ENCODE assay signal across 1 cellular context in genomic region chr22:41367039-41367679, GRCh38.
TF ChIP-seq lines count a peak whose summit lies in the region.

No MANE protein-coding gene starts in this region.

TF ChIP-seq in HepG2, 621 proteins besides CTCF, POLR2A, EP300 and RAD21 (continued from another document and continues in another):
- no peak for TF ChIP-seq CREB3 (CRISPR knock-in tag; IDR thresholded peaks at IDR 0.05)
- TF ChIP-seq THAP8 (CRISPR knock-in tag; IDR thresholded peaks at IDR 0.05; ENCODE audit: borderline replicate concordance) = no peak
- TF ChIP-seq ZNF3 (CRISPR knock-in tag; IDR thresholded peaks at IDR 0.05) = no peak
- TF ChIP-seq RFX1 (IDR thresholded peaks at IDR 0.05) = no peak
- no peak for TF ChIP-seq THAP7 (CRISPR knock-in tag; IDR thresholded peaks at IDR 0.05)
- peak; percentile 72; the same call in 1 of the 2 replicates for TF ChIP-seq HDAC1 (CRISPR knock-in tag; IDR thresholded peaks at IDR 0.05)
- peak; percentile 36; the same call in 1 of the 2 replicates for TF ChIP-seq HOXA5 (CRISPR knock-in tag; IDR thresholded peaks at IDR 0.05)
- peak; percentile 79; the same call in 1 of the 2 replicates for TF ChIP-seq ZNF430 (CRISPR knock-in tag; IDR thresholded peaks at IDR 0.05)
- no peak for TF ChIP-seq TEAD2 (CRISPR knock-in tag; IDR thresholded peaks at IDR 0.05)
- no peak for TF ChIP-seq ZNF337 (CRISPR knock-in tag; IDR thresholded peaks at IDR 0.05; ENCODE audit: borderline replicate concordance, low read depth)
- no peak; the same call in 1 of the 2 replicates for TF ChIP-seq NKX3-1 (CRISPR knock-in tag; IDR thresholded peaks at IDR 0.05)
- no peak for TF ChIP-seq POLR2AphosphoS5 (IDR thresholded peaks at IDR 0.05; ENCODE audit: low read depth, low read length)
- TF ChIP-seq HNRNPH1 (optimal IDR thresholded peaks at IDR 0.05; ENCODE audit: low read depth, low read length) = no peak
- no peak for TF ChIP-seq ELF1 (CRISPR knock-in tag; IDR thresholded peaks at IDR 0.05)
- no peak for TF ChIP-seq ARID2 (CRISPR knock-in tag; IDR thresholded peaks at IDR 0.05; ENCODE audit: borderline replicate concordance)
- 0 out of 2 replicates have a peak, but pooled peaks have one; percentile 19 for TF ChIP-seq BCL6 (CRISPR knock-in tag; IDR thresholded peaks at IDR 0.05)
- TF ChIP-seq IRF9 (CRISPR knock-in tag; IDR thresholded peaks at IDR 0.05; ENCODE audit: borderline replicate concordance) = 0 out of 2 replicates have a peak, but pooled peaks have one; percentile 20
- no peak for TF ChIP-seq RBAK (CRISPR knock-in tag; IDR thresholded peaks at IDR 0.05)
- TF ChIP-seq ZNF382 (CRISPR knock-in tag; IDR thresholded peaks at IDR 0.05; ENCODE audit: borderline replicate concordance) = no peak
- no peak for TF ChIP-seq FLYWCH1 (CRISPR knock-in tag; IDR thresholded peaks at IDR 0.05)
- TF ChIP-seq FOXM1 (CRISPR knock-in tag; IDR thresholded peaks at IDR 0.05) = no peak
- TF ChIP-seq SP4 (CRISPR knock-in tag; IDR thresholded peaks at IDR 0.05) = peak; percentile 46; the same call in 1 of the 2 replicates
- peak; percentile 57 for TF ChIP-seq TAF15 (IDR thresholded peaks at IDR 0.05; ENCODE audit: low read depth, low read length, poor library complexity, severe bottlenecking)
- TF ChIP-seq ZNF747 (CRISPR knock-in tag; IDR thresholded peaks at IDR 0.05; ENCODE audit: borderline replicate concordance) = 0 out of 2 replicates have a peak, but pooled peaks have one; percentile 79
- no peak for TF ChIP-seq MIER3 (CRISPR knock-in tag; IDR thresholded peaks at IDR 0.05; ENCODE audit: borderline replicate concordance)
- no peak for TF ChIP-seq ATRX (CRISPR knock-in tag; IDR thresholded peaks at IDR 0.05; ENCODE audit: borderline replicate concordance)
- no peak for TF ChIP-seq ZNF557 (CRISPR knock-in tag; IDR thresholded peaks at IDR 0.05)
- TF ChIP-seq EED (CRISPR knock-in tag; IDR thresholded peaks at IDR 0.05) = 0 out of 2 replicates have a peak, but pooled peaks have one; percentile 26
- no peak for TF ChIP-seq TBX3 (IDR thresholded peaks at IDR 0.05; ENCODE audit: borderline replicate concordance)
- TF ChIP-seq ZNF878 (CRISPR knock-in tag; IDR thresholded peaks at IDR 0.05) = no peak
- TF ChIP-seq ZBTB39 (CRISPR knock-in tag; IDR thresholded peaks at IDR 0.05) = no peak
- no peak for TF ChIP-seq ZNF615 (CRISPR knock-in tag; IDR thresholded peaks at IDR 0.05; ENCODE audit: borderline replicate concordance)
- TF ChIP-seq NFYC (CRISPR knock-in tag; IDR thresholded peaks at IDR 0.05) = peak; percentile 79
- no peak for TF ChIP-seq GTF3A (CRISPR knock-in tag; conservative IDR thresholded peaks at IDR 0.05)
- peak; percentile 29; the same call in 1 of the 2 replicates for TF ChIP-seq ERF (CRISPR knock-in tag; IDR thresholded peaks at IDR 0.05)
- TF ChIP-seq ZNF224 (CRISPR knock-in tag; IDR thresholded peaks at IDR 0.05) = no peak
- TF ChIP-seq BATF2 (CRISPR knock-in tag; IDR thresholded peaks at IDR 0.05) = 0 out of 2 replicates have a peak, but pooled peaks have one; percentile 22
- no peak for TF ChIP-seq EZH2 (conservative IDR thresholded peaks at IDR 0.05; ENCODE audit: low read depth, low read length)
- TF ChIP-seq ZNF7 (CRISPR knock-in tag; IDR thresholded peaks at IDR 0.05) = no peak
- TF ChIP-seq ZNF737 (CRISPR knock-in tag; IDR thresholded peaks at IDR 0.05; ENCODE audit: borderline replicate concordance) = no peak
- peak; percentile 77 for TF ChIP-seq GABPB1 (CRISPR knock-in tag; IDR thresholded peaks at IDR 0.05)
- TF ChIP-seq AFF4 (CRISPR knock-in tag; IDR thresholded peaks at IDR 0.05) = no peak
- TF ChIP-seq ZBTB7B (CRISPR knock-in tag; IDR thresholded peaks at IDR 0.05) = no peak
- peak; percentile 42 for TF ChIP-seq KDM2A (CRISPR knock-in tag; IDR thresholded peaks at IDR 0.05; ENCODE audit: borderline replicate concordance, low read depth)
- 0 out of 2 replicates have a peak, but pooled peaks have one; percentile 64 for TF ChIP-seq SALL2 (CRISPR knock-in tag; IDR thresholded peaks at IDR 0.05)
- TF ChIP-seq PATZ1 (CRISPR knock-in tag; IDR thresholded peaks at IDR 0.05) = peak; percentile 84
- TF ChIP-seq ZNF432 (CRISPR knock-in tag; IDR thresholded peaks at IDR 0.05; ENCODE audit: borderline replicate concordance) = no peak
- TF ChIP-seq REXO4 (CRISPR knock-in tag; IDR thresholded peaks at IDR 0.05; ENCODE audit: borderline replicate concordance) = no peak
- TF ChIP-seq POLR2AphosphoS2 (IDR thresholded peaks at IDR 0.05; ENCODE audit: low read depth, low read length) = no peak
- TF ChIP-seq ZNF101 (CRISPR knock-in tag; IDR thresholded peaks at IDR 0.05; ENCODE audit: borderline replicate concordance, low read depth) = no peak
- no peak for TF ChIP-seq GATAD1 (CRISPR knock-in tag; IDR thresholded peaks at IDR 0.05)
- 0 out of 2 replicates have a peak, but pooled peaks have one; percentile 30 for TF ChIP-seq ZNF780A (CRISPR knock-in tag; IDR thresholded peaks at IDR 0.05)
- no peak for TF ChIP-seq ATF7 (IDR thresholded peaks at IDR 0.05)
- TF ChIP-seq ATF7 (CRISPR knock-in tag; IDR thresholded peaks at IDR 0.05) = no peak; the same call in 1 of the 2 replicates
- TF ChIP-seq XRCC5 (optimal IDR thresholded peaks at IDR 0.05; ENCODE audit: low read length) = peak; percentile 50
- no peak for TF ChIP-seq NFE2L1 (CRISPR knock-in tag; IDR thresholded peaks at IDR 0.05; ENCODE audit: borderline replicate concordance)
- TF ChIP-seq CBX2 (IDR thresholded peaks at IDR 0.05; ENCODE audit: low read depth, low read length) = no peak
- no peak for TF ChIP-seq CBX2 (CRISPR knock-in tag; IDR thresholded peaks at IDR 0.05; ENCODE audit: low read depth)
- TF ChIP-seq JARID2 (CRISPR knock-in tag; IDR thresholded peaks at IDR 0.05; ENCODE audit: insufficient replicate concordance) = no peak
- no peak for TF ChIP-seq ZNF367 (CRISPR knock-in tag; IDR thresholded peaks at IDR 0.05; ENCODE audit: borderline replicate concordance)
- peak; percentile 78; the same call in 1 of the 3 replicates for TF ChIP-seq MXI1 (IDR thresholded peaks at IDR 0.05; ENCODE audit: borderline replicate concordance, low read depth, low read length)
- peak; percentile 94 for TF ChIP-seq NFIB (CRISPR knock-in tag; IDR thresholded peaks at IDR 0.05; ENCODE audit: borderline replicate concordance)
- TF ChIP-seq ZNF205 (CRISPR knock-in tag; IDR thresholded peaks at IDR 0.05) = no peak
